In the genomic region with DNA sequence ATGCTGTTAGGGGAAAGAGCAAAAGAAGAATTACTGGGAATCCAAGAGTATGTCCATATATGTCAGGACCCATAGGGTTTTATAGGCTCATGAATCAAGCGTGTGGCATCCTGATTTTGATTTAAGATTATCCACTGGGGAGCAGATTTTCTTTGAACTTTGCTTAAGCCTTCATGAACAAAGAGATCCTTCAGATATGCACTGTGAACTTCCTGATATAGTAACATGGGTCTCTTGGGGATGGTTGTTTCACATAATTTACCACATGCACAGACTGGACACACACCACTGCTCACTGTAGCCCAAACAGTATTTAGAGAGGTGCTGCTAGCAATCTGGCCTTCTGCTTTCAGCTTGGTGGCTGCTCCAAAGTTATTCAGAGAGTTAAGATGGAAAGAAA, we compare ENCODE assay signal across 11 cellular contexts.
DNase-seq lines count a peak whose midpoint lies in the region; ATAC-seq and TF ChIP-seq lines count a peak whose summit lies in the region.
"Had no signal": no experiment of that assay in that cellular context is flagged by ENCODE, and none has a peak within 500 bp of the region (broad histone marks: within the 10 kb centered on the region; RNA-seq: fewer than 3 reads in every experiment).

No MANE protein-coding gene starts in this region.

- H3K4ac ChIP-seq in H9 (ENCODE audit: low read depth, low read length): no peak overlapping the region

- DNase-seq in nephron progenitor cell (peak; percentile 23), HFFc6 (no peak), H9 (no peak), HuH-7.5 (ENCODE audit: low spot score) (no peak), DMS53 (lab: John Stamatoyannopoulos, UW) (no peak)
- DNase-seq: activated CD4-positive, CD25-positive, alpha-beta regulatory T cell; adrenal gland had no signal

- H3K4me2 ChIP-seq in H9 (ENCODE audit: insufficient read depth, insufficient read length, low read length): no peak overlapping the region

- no peak overlapping the region for H4K91ac ChIP-seq in H9 (ENCODE audit: insufficient read length, low read depth, low read length)

- no peaks in the 10 kb centered on the region for H3K79me2 ChIP-seq in H9 (ENCODE audit: insufficient read depth, low read length)

- H3K27me3 ChIP-seq in H9 (ENCODE audit: insufficient read depth, low read length): no peaks in the 10 kb centered on the region
- H3K27me3 ChIP-seq: adrenal gland had no signal

- H4K20me1 ChIP-seq in H9 (ENCODE audit: control insufficient read depth, insufficient read depth, insufficient read length): no peaks in the 10 kb centered on the region

- no CpG with 5 or more reads among the region's 1 CpG for WGBS in H9 (ENCODE audit: extremely low coverage, insufficient read length, low lambda C conversion rate)

- no peaks in the 10 kb centered on the region for H3K9me3 ChIP-seq in H9 (ENCODE audit: control insufficient read depth, low read depth, low read length)
- H3K9me3 ChIP-seq: adrenal gland had no signal

- peak overlapping the region; percentile 18 for H3K27ac Mint-ChIP-seq in nephron progenitor cell
- H3K27ac Mint-ChIP-seq in HFFc6: no peak overlapping the region
- H3K27ac Mint-ChIP-seq in H9: no peak overlapping the region; a peak in 1 of 7 replicates
- H3K27ac Mint-ChIP-seq: progenitor cell of endocrine pancreas had no signal

- no peak overlapping the region for H2BK5ac ChIP-seq in H9 (ENCODE audit: insufficient read length, low read length)

- H2BK20ac ChIP-seq in H9 (ENCODE audit: low read depth, low read length, poor library complexity, severe bottlenecking): no peak overlapping the region

- H3K9ac ChIP-seq in H9 (ENCODE audit: extremely low read depth, insufficient read length, low read length): no peak overlapping the region

- H3T11ph ChIP-seq in H9 (ENCODE audit: low read length): no peak overlapping the region

- no peak overlapping the region for H4K5ac ChIP-seq in H9 (ENCODE audit: insufficient read length, low read depth, low read length)

- H3K27me3 Mint-ChIP-seq in nephron progenitor cell (ENCODE audit: low read depth, poor library complexity): no peaks in the 10 kb centered on the region
- H3K27me3 Mint-ChIP-seq in HFFc6 (ENCODE audit: insufficient read depth): peaks cover 9% of the 10 kb centered on the region
- H3K27me3 Mint-ChIP-seq in H9 (ENCODE audit: low read depth): no peaks in the 10 kb centered on the region
- H3K27me3 Mint-ChIP-seq: progenitor cell of endocrine pancreas had no signal

- no peak overlapping the region for H2AFZ ChIP-seq in H9 (ENCODE audit: low read length)

- H3K18ac ChIP-seq in H9 (ENCODE audit: insufficient read length, low read depth, low read length): no peak overlapping the region

- H3K36me3 Mint-ChIP-seq in nephron progenitor cell (ENCODE audit: low read depth): no peaks in the 10 kb centered on the region
- H3K36me3 Mint-ChIP-seq in HFFc6 (ENCODE audit: low read depth): no peaks in the 10 kb centered on the region
- H3K36me3 Mint-ChIP-seq in H9 (ENCODE audit: insufficient read depth in 1 of 3, low read depth in 3 of 3): no peaks in the 10 kb centered on the region

- H3K4me3 Mint-ChIP-seq in nephron progenitor cell (peak overlapping the region; percentile 26), HFFc6 (no peak overlapping the region), H9 (no peak overlapping the region)

- no peak overlapping the region for H2BK15ac ChIP-seq in H9 (ENCODE audit: low read depth, low read length)

- H3K56ac ChIP-seq in H9 (ENCODE audit: insufficient read length, low read depth, low read length): no peak overlapping the region

- no peak overlapping the region for H3K27ac ChIP-seq in H9 (ENCODE audit: insufficient read length, low read depth, low read length)
- H3K27ac ChIP-seq: adrenal gland had no signal

- no peaks in the 10 kb centered on the region for H3K79me1 ChIP-seq in H9 (ENCODE audit: insufficient read depth, low read depth, low read length, poor library complexity, severe bottlenecking)

- no peak overlapping the region for H3K23ac ChIP-seq in H9 (ENCODE audit: insufficient read length, low read depth, low read length)

- H3K4me1 Mint-ChIP-seq in nephron progenitor cell: peaks cover 75% of the 10 kb centered on the region
- H3K4me1 Mint-ChIP-seq in HFFc6 (ENCODE audit: low read depth): peaks cover 18% of the 10 kb centered on the region
- H3K4me1 Mint-ChIP-seq in H9: peaks cover 13 to 18% of the 10 kb centered on the region in 2 experiments

- no peak overlapping the region for H3K14ac ChIP-seq in H9 (ENCODE audit: insufficient read depth, low read length)

- H3K4me1 ChIP-seq in H9 (ENCODE audit: insufficient read depth, low read length): no peaks in the 10 kb centered on the region; the same call in 1 of the 2 replicates
- H3K4me1 ChIP-seq: adrenal gland had no signal

- ATAC-seq in GM19035 (IDR thresholded peaks at IDR 0.05; ENCODE audit: unreplicated experiment) (peak; percentile 93), HG02588 (IDR thresholded peaks at IDR 0.05; ENCODE audit: unreplicated experiment) (peak; percentile 96), HG03457 (IDR thresholded peaks at IDR 0.05; ENCODE audit: unreplicated experiment) (peak; percentile 93)

- no peak overlapping the region for H2BK120ac ChIP-seq in H9 (ENCODE audit: low read depth, low read length, poor library complexity, severe bottlenecking)

- no peak overlapping the region for H2AK5ac ChIP-seq in H9 (ENCODE audit: insufficient read length, low read length)

- H3K9me3 Mint-ChIP-seq in nephron progenitor cell (no peaks in the 10 kb centered on the region), HFFc6 (no peaks in the 10 kb centered on the region), H9 (no peaks in the 10 kb centered on the region)

- no peaks in the 10 kb centered on the region for H3K23me2 ChIP-seq in H9 (ENCODE audit: insufficient read length, low read depth, low read length, poor library complexity, severe bottlenecking)

- TF ChIP-seq CTCF in nephron progenitor cell (IDR thresholded peaks at IDR 0.05) (no peak), HFFc6 (IDR thresholded peaks at IDR 0.05) (no peak), H9 (conservative IDR thresholded peaks at IDR 0.05) (no peak)

- H4K8ac ChIP-seq in H9 (replicated peaks; ENCODE audit: insufficient read length, low read depth, low read length): no peak overlapping the region

- H2BK12ac ChIP-seq in H9 (ENCODE audit: insufficient read length, low read depth, low read length): no peak overlapping the region
